Comparison of ENCODE assay signal across 8 cellular contexts in the genomic region with DNA sequence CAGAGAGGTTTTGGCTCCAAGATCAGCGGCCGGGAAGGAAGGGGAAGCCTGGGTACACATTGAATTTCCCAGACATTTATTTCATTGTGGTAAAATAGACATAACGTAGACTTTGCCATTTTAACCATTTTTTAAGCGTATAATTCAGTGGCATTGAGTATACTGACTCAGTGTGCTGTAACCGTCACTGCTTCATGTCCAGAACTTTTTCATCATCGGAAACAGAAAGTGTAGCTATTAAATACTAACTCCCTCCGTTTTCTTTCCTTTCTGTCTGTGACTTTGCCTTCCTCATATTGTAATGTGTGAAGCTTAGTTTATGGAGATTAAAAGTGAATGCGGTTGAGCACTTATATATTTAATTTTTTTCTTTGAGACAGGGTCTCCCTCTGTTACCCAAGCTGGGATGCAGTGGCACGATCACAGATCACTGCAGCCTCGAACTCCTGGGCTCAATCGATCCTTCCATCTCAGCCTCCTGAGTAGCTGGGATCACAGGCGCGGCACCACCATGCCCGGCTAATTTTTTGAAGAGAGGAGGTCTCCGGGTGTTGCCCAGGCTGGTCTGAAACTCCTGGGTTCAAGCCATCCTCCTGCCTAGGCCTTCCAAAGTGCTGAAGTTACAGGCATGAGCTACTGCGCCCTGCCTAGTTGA. TPM values are rescaled to one million over a fixed set of nuclear protein-coding genes. Genes with fewer than 3 reads are reported as not detected.
DNase-seq lines count a peak whose midpoint lies in the region; ATAC-seq and TF ChIP-seq lines count a peak whose summit lies in the region.

No MANE protein-coding gene starts in this region.

- peaks cover 13% of the 10 kb centered on the region for H3K36me3 Mint-ChIP-seq in progenitor cell of endocrine pancreas (ENCODE audit: insufficient read depth)

- H3K4me1 Mint-ChIP-seq in progenitor cell of endocrine pancreas (ENCODE audit: low read depth) = peaks cover 46% of the 10 kb centered on the region

- H3K4me3 Mint-ChIP-seq in progenitor cell of endocrine pancreas (ENCODE audit: low read depth) = peak overlapping the region; percentile 95

- no peaks in the 10 kb centered on the region for H3K27me3 Mint-ChIP-seq in progenitor cell of endocrine pancreas

- no peak for TF ChIP-seq POLR2A in esophagus squamous epithelium (IDR thresholded peaks at IDR 0.05)

- intact Hi-C loops in esophagus squamous epithelium (cut with DNase I) = no loop called here

- TF ChIP-seq CTCF in esophagus squamous epithelium (IDR thresholded peaks at IDR 0.05) (no peak), progenitor cell of endocrine pancreas (IDR thresholded peaks at IDR 0.05; ENCODE audit: unreplicated experiment) (no peak)

- H3K27me3 ChIP-seq in esophagus squamous epithelium = no peaks in the 10 kb centered on the region

- peaks cover 34 to 77% (median 50%) of the 10 kb centered on the region in 3 donors for H3K4me1 ChIP-seq in esophagus squamous epithelium

- no peaks in the 10 kb centered on the region for H3K9me3 ChIP-seq in esophagus squamous epithelium

- peak overlapping the region; percentile 98 for H3K27ac Mint-ChIP-seq in progenitor cell of endocrine pancreas

- 21 to 25% methylated on average over 16 of the region's 16 CpGs for WGBS in esophagus squamous epithelium, 2 donors

- no peaks in the 10 kb centered on the region for H3K9me3 Mint-ChIP-seq in progenitor cell of endocrine pancreas (ENCODE audit: low read depth)

- ATAC-seq in GM19455 (IDR thresholded peaks at IDR 0.05; ENCODE audit: unreplicated experiment) = no peak
- no peak for ATAC-seq in GM18870 (IDR thresholded peaks at IDR 0.05; ENCODE audit: unreplicated experiment)
- ATAC-seq in HG02981 (IDR thresholded peaks at IDR 0.05; ENCODE audit: unreplicated experiment) = no peak

- H3K4me3 ChIP-seq in esophagus squamous epithelium = peak overlapping the region; percentile 73 to 93 (median 84)

- DNase-seq in ELR (ENCODE audit: low read depth) = peak; percentile 32
- peak; percentile 40 for DNase-seq in RKO (ENCODE audit: low spot score)
- DNase-seq in esophagus squamous epithelium (lab: John Stamatoyannopoulos, UW) = no peak
- DNase-seq in progenitor cell of endocrine pancreas (ENCODE audit: low spot score, unreplicated experiment) = no peak
- no peak for DNase-seq in NCI-H524 (lab: John Stamatoyannopoulos, UW)

- H3K27ac ChIP-seq in esophagus squamous epithelium = peak overlapping the region; percentile 95 to 98 (median 97)

- H3K36me3 ChIP-seq in esophagus squamous epithelium = peaks cover 0 to 16% (median 7%) of the 10 kb centered on the region in 3 donors

RNA-seq across cellular contexts. Expression of gene HNRNPM, which starts 1.4 kb away (rescaled TPM):
- total RNA-seq in esophagus squamous epithelium (100 to 1,000 TPM; 102 to 162 (median 128) TPM), progenitor cell of endocrine pancreas (320 and 333 TPM in 2 replicates)

RNA-seq across cellular contexts. Expression of gene MARCHF2, which starts 33.1 kb away (rescaled TPM):
- total RNA-seq in esophagus squamous epithelium = 10 to 100 TPM; 34.5 to 78.9 (median 61.7) TPM
- total RNA-seq in progenitor cell of endocrine pancreas = 21.3 and 23.0 TPM in 2 replicates

RNA-seq across cellular contexts. Expression of gene RAB11B, which starts 56.0 kb away (rescaled TPM):
- total RNA-seq in esophagus squamous epithelium = 10 to 100 TPM; 11.3 to 44.0 (median 26.0) TPM
- 180 and 191 TPM in 2 replicates for total RNA-seq in progenitor cell of endocrine pancreas

RNA-seq across cellular contexts. Expression of gene PRAM1, which starts 56.3 kb away (rescaled TPM):
- total RNA-seq in esophagus squamous epithelium (under 1 TPM in 1 of 4 donors, not detected in 3; 0.57 TPM), progenitor cell of endocrine pancreas (0.89 and 1.3 TPM in 2 replicates)

Comparison
In these comparisons a context has a peak if more than half of its experiments do, and no peak if none do; other contexts are left out.
1. DNase-seq: peak in ELR (single experiment) and RKO (single experiment); none in esophagus squamous epithelium (single experiment), progenitor cell of endocrine pancreas (single experiment) and NCI-H524 (0 of 2).